8 cellular contexts compared by ENCODE assay signal in the genomic region with DNA sequence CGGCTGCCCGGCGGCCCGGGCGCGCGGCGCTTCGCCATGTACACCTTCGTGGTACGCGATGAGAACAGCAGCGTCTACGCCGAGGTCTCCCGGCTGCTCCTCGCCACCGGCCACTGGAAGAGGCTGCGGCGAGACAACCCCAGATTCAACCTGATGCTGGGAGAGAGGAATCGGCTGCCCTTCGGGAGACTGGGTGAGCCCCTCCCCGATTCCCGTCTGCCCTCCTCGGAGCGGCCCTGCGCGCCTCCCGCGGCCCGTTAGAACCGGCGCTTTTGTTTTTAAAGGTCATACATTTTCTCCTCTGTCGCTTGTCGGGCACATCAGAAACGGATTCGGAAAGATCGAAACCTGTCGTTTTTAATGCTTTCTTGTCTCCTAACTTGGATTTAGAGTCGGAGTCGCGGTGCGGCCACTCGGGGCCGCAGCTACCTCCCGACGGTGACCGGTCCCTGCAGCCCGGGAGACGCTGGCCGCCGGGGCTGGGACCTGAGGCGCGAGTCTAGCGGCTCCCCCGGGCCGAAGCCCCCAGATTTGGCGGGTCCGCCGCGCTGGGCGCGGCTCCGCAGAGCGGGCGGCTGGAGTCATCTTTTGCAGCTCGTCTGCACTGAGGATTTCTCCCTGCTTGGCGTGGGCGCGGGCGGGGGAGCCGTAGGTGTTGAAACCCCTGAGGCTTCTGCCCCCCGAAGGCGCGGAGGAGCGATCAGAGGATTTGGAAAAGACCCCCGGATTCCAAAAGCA. TPM values are rescaled to one million over a fixed set of nuclear protein-coding genes. Genes with fewer than 3 reads are reported as not detected.
DNase-seq lines count a peak whose midpoint lies in the region; ATAC-seq, FAIRE-seq and TF ChIP-seq lines count a peak whose summit lies in the region.

No MANE protein-coding gene starts in this region.

- H3K4me1 ChIP-seq in A549 (peaks cover 13% of the 10 kb centered on the region), RWPE2 (ENCODE audit: insufficient read depth, poor library complexity, severe bottlenecking) (peaks cover 4% of the 10 kb centered on the region), adipocyte (ENCODE audit: control insufficient read depth, insufficient read depth, low read length) (peaks cover 13% of the 10 kb centered on the region)

- ATAC-seq in A549, result peak; percentile 32 to 58
- ATAC-seq in HG03342 (IDR thresholded peaks at IDR 0.05; ENCODE audit: unreplicated experiment), result peak; percentile 32
- peak; percentile 43 for ATAC-seq in RWPE2 (ENCODE audit: low read depth)
- ATAC-seq in left cardiac atrium, result peak; percentile 3 to 25

- no peak for TF ChIP-seq POLR2A in A549 (IDR thresholded peaks at IDR 0.05; ENCODE audit: low read length)

- no peak for TF ChIP-seq EP300 in A549 (IDR thresholded peaks at IDR 0.05)

- POLR2A ChIA-PET in A549 (lab: Yijun Ruan, JAX), result interaction anchor here (1.1 kb wide), 1 partner anchor 11 kb away, joined by 3 read pairs; no protein-coding TSS in a partner anchor

- DNase-seq in A549 (ENCODE audit: low read depth in 1 of 2, low spot score in 1 of 2) (peak; percentile 54 to 64), GM18507 (ENCODE audit: extremely low spot score, insufficient read length, low read depth) (peak; percentile 26), RWPE2 (ENCODE audit: low spot score) (no peak), adipocyte (ENCODE audit: low read depth) (peak; percentile 67), left cardiac atrium (peak; percentile 51), posterior cingulate gyrus (peak in 8 of 10 donors; percentile 19 to 88 (median 30)), mesenteric fat pad (ENCODE audit: low spot score) (no peak)

- no peak for TF ChIP-seq CTCF in A549 (IDR thresholded peaks at IDR 0.05)
- TF ChIP-seq CTCF in RWPE2 (IDR thresholded peaks at IDR 0.05; ENCODE audit: poor library complexity, severe bottlenecking), result no peak

- H3K36me3 ChIP-seq in RWPE2 (ENCODE audit: low read depth), result peaks cover 22% of the 10 kb centered on the region; the same call in 1 of the 2 replicates
- H3K36me3 ChIP-seq in adipocyte (ENCODE audit: control insufficient read depth, insufficient read depth, low read length, severe bottlenecking), result no peaks in the 10 kb centered on the region

- intact Hi-C loops in left cardiac atrium (cut with DNase I), result loop anchor here (5.0 to 10.0 kb wide), 3 partner anchors 60 to 165 kb away; partner anchors contain the start of genes POLR1B (in 2 of the 2) and SLC20A1 (in 1 of the 2)
- intact Hi-C loops in posterior cingulate gyrus (cut with DNase I), result loop anchor here (5.0 to 10.0 kb wide), 2 partner anchors 162 to 425 kb away; partner anchors contain the start of genes SLC20A1 and TMEM87B

- FAIRE-seq in A549 (lab: Jason Lieb, UNC) (no peak), GM18507 (lab: Jason Lieb, UNC) (no peak)

- peak overlapping the region; percentile 59 for H3K4me3 ChIP-seq in A549
- H3K4me3 ChIP-seq in RWPE2 (ENCODE audit: severe bottlenecking), result peak overlapping the region; percentile 89
- peak overlapping the region; percentile 88 for H3K4me3 ChIP-seq in adipocyte (ENCODE audit: low read length)

- peak overlapping the region; percentile 87 for H3K9ac ChIP-seq in adipocyte (ENCODE audit: low read length)

- H3K27ac ChIP-seq in A549 (peak overlapping the region; percentile 84 to 93), RWPE2 (ENCODE audit: poor library complexity, severe bottlenecking) (peak overlapping the region; percentile 78)

- H3K9me3 ChIP-seq in A549 (no peaks in the 10 kb centered on the region), RWPE2 (ENCODE audit: severe bottlenecking) (no peaks in the 10 kb centered on the region), adipocyte (ENCODE audit: control insufficient read depth, low read length) (no peaks in the 10 kb centered on the region)

- WGBS in A549 (ENCODE audit: missing lambda C conversion rate), result under 1% methylated on average over 36 of the region's 77 CpGs

- peak overlapping the region; percentile 90 for H3K4me2 ChIP-seq in A549

- CTCF ChIA-PET in A549 (lab: Yijun Ruan, JAX), result no interaction called here

- no peak for TF ChIP-seq RAD21 in A549 (conservative IDR thresholded peaks at IDR 0.05 in 1 of 2, IDR thresholded peaks at IDR 0.05 in 1 of 2)

- H3K27me3 ChIP-seq in RWPE2 (ENCODE audit: insufficient read depth, poor library complexity, severe bottlenecking) (no peaks in the 10 kb centered on the region), adipocyte (replicated peaks; ENCODE audit: control insufficient read depth, insufficient read depth, low read length) (no peaks in the 10 kb centered on the region)

TF ChIP-seq in A549, 52 proteins besides CTCF, POLR2A, EP300 and RAD21:
- TF ChIP-seq, protein P1, sequence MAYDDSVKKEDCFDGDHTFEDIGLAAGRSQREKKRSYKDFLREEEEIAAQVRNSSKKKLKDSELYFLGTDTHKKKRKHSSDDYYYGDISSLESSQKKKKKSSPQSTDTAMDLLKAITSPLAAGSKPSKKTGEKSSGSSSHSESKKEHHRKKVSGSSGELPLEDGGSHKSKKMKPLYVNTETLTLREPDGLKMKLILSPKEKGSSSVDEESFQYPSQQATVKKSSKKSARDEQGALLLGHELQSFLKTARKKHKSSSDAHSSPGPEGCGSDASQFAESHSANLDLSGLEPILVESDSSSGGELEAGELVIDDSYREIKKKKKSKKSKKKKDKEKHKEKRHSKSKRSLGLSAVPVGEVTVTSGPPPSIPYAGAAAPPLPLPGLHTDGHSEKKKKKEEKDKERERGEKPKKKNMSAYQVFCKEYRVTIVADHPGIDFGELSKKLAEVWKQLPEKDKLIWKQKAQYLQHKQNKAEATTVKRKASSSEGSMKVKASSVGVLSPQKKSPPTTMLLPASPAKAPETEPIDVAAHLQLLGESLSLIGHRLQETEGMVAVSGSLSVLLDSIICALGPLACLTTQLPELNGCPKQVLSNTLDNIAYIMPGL (CRISPR knock-in tag; IDR thresholded peaks at IDR 0.05; ENCODE audit: borderline replicate concordance), result no peak
- peak; percentile 49; the same call in 1 of the 2 replicates for TF ChIP-seq PHF8 (IDR thresholded peaks at IDR 0.05; ENCODE audit: borderline replicate concordance, low read depth)
TF ChIP-seq in A549: peak in this region for 1.

RNA-seq across cellular contexts. Expression of gene TTL, which starts 0.5 kb away (rescaled TPM):
- polyA plus RNA-seq in A549 (2011; rRNA removed) (29.7 and 39.0 TPM in 2 replicates), A549 (2017; fragmentation: RNase III; extraction: RNeasy Plus Mini Kit Qiagen cat#74134 plus additional on column Dnase treatment) (29.8 to 33.1 TPM (median 31.3 TPM) in 3 replicates)
- 9.2 and 11.8 TPM in 2 replicates for polyA plus RNA-seq in A549 (2012; cell fraction: cytosol; rRNA removed)
- polyA plus RNA-seq in A549 (2012; cell fraction: nucleus; rRNA removed), result 12.8 and 20.8 TPM in 2 replicates
- 34.0 and 42.1 TPM in 2 replicates for polyA minus RNA-seq in A549 (2011; rRNA and poly(A)+ RNA removed)
- total RNA-seq in left cardiac atrium (10 to 100 TPM; 39.2 to 44.1 TPM), mesenteric fat pad (40.0 TPM)

RNA-seq across cellular contexts. Expression of gene RGPD8, which starts 49.0 kb away (rescaled TPM):
- 5.0 and 7.6 TPM in 2 replicates for polyA plus RNA-seq in A549 (2011; rRNA removed)
- 1.0 and 1.1 TPM in 2 replicates for polyA plus RNA-seq in A549 (2012; cell fraction: cytosol; rRNA removed)
- polyA plus RNA-seq in A549 (2012; cell fraction: nucleus; rRNA removed), result 1.4 and 2.1 TPM in 2 replicates
- 2.4 to 3.5 TPM (median 2.7 TPM) in 3 replicates for polyA plus RNA-seq in A549 (2017; fragmentation: RNase III; extraction: RNeasy Plus Mini Kit Qiagen cat#74134 plus additional on column Dnase treatment)
- polyA minus RNA-seq in A549 (2011; rRNA and poly(A)+ RNA removed), result 3.8 and 4.9 TPM in 2 replicates
- 10 to 100 TPM in 1 of 2 donors, 1 to 10 TPM in 1; 9.0 to 11.5 TPM for total RNA-seq in left cardiac atrium
- total RNA-seq in mesenteric fat pad, result 21.6 TPM

RNA-seq across cellular contexts. Expression of gene POLR1B, which starts 59.8 kb away (rescaled TPM):
- 41.2 and 50.7 TPM in 2 replicates for polyA plus RNA-seq in A549 (2011; rRNA removed)
- 11.4 and 12.9 TPM in 2 replicates for polyA plus RNA-seq in A549 (2012; cell fraction: cytosol; rRNA removed)
- 24.6 and 35.2 TPM in 2 replicates for polyA plus RNA-seq in A549 (2012; cell fraction: nucleus; rRNA removed)
- polyA plus RNA-seq in A549 (2017; fragmentation: RNase III; extraction: RNeasy Plus Mini Kit Qiagen cat#74134 plus additional on column Dnase treatment), result 18.9 to 20.6 TPM (median 19.0 TPM) in 3 replicates
- 83.6 and 118 TPM in 2 replicates for polyA minus RNA-seq in A549 (2011; rRNA and poly(A)+ RNA removed)
- 10 to 100 TPM in 1 of 2 donors, 1 to 10 TPM in 1; 9.4 to 16.0 TPM for total RNA-seq in left cardiac atrium
- total RNA-seq in mesenteric fat pad, result 20.3 TPM

Comparison
In these comparisons a context has a peak if more than half of its experiments do, and no peak if none do; other contexts are left out.
1. DNase-seq: peak in A549 (2 of 2), GM18507 (single experiment), adipocyte (single experiment), left cardiac atrium (single experiment) and posterior cingulate gyrus (8 of 10); none in RWPE2 (single experiment) and mesenteric fat pad (single experiment).
2. Peak in every context shown above with its lines, with median percentiles within 50 percentile points of each other: ATAC-seq and H3K4me3 ChIP-seq.